In the genomic region with DNA sequence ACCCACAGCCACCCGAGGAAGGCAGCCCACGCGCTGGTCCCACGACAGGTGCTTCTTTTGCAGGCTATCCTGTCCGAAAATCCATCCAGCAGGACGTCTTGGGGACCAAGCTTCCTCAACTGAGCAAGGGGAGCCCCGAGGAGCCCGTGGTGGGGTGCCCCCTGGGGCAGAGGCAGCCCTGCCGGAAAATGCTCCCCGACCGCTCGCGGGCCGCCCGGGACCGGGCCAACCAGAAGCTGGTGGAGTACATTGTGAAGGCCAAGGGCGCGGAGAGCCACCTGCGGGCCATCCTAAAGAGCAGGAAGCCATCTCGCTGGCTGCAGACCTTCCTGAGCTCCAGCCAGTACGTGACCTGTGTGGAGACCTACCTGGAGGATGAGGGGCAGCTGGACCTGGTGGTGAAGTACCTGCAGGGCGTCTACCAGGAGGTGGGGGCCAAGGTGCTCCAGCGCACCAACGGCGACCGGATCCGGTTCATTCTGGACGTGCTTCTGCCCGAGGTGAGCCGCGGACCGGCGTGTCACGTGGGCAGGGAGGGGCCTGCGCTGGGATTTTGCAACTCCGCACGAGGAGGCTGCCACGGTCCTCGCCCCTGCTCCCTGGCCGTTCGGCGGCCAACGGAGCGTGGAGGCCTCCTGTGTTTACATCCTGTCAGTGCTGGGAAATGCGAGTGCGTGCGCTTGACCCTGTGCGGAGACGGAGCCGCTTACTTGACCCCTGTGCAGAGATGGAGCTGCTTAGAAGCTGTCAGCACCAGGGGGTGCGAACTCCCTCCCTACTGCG, we compare ENCODE assay signal across 10 cellular contexts.
"Had no signal": no experiment of that assay in that cellular context is flagged by ENCODE, and none has a peak within 500 bp of the region (broad histone marks: within the 10 kb centered on the region; RNA-seq: fewer than 3 reads in every experiment).

No MANE protein-coding gene starts in this region.

- H3K9me3 ChIP-seq: esophagus muscularis mucosa, pancreas, uterus had no signal

- ATAC-seq: activated naive CD4-positive, alpha-beta T cell treated with anti-CD3 and anti-CD28 coated beads, Interleukin-2, amount 50 U/mL, for 72 hours; activated T-cell treated with anti-CD3 and anti-CD28 coated beads, Interleukin-2, amount 50 U/mL, for 4 hours; foreskin keratinocyte; pancreas had no signal

- H3K4me1 ChIP-seq: foreskin keratinocyte, uterus had no signal

- DNase-seq: activated CD4-positive, alpha-beta memory T cell treated with anti-CD3 and anti-CD28 coated beads for 36 hours; activated CD4-positive, CD25-positive, alpha-beta regulatory T cell treated with anti-CD3 and anti-CD28 coated beads, Interleukin-2, amount 50 U/mL, for 72 hours; activated effector memory CD4-positive, alpha-beta T cell treated with anti-CD3 and anti-CD28 coated beads, Interleukin-2, amount 50 U/mL, for 16 hours; activated T-cell treated with anti-CD3 and anti-CD28 coated beads, Interleukin-2, amount 50 U/mL, for 4 hours; foreskin keratinocyte; small intestine; uterus had no signal

- H3K36me3 ChIP-seq: uterus had no signal

- H3K4me3 ChIP-seq: esophagus muscularis mucosa, pancreas, uterus had no signal

- H3K27ac ChIP-seq: esophagus muscularis mucosa, foreskin keratinocyte, pancreas, uterus had no signal
